14 cellular contexts compared by ENCODE assay signal in genomic region chr2:20151116-20151571, GRCh38.
DNase-seq lines count a peak whose midpoint lies in the region; ATAC-seq and TF ChIP-seq lines count a peak whose summit lies in the region.
"Had no signal": no experiment of that assay in that cellular context is flagged by ENCODE, and none has a peak within 500 bp of the region (broad histone marks: within the 10 kb centered on the region; RNA-seq: fewer than 3 reads in every experiment).

No MANE protein-coding gene starts in this region.

- peaks cover 3% of the 10 kb centered on the region for H3K27me3 Mint-ChIP-seq in nephron progenitor cell (ENCODE audit: low read depth, poor library complexity)
- H3K27me3 Mint-ChIP-seq in activated T-helper 17 cell treated with anti-CD3 and anti-CD28 coated beads, Interleukin-2, amount 50 U/mL, for 72 hours = peaks cover 44% of the 10 kb centered on the region

- H3K36me3 ChIP-seq in spleen = no peaks in the 10 kb centered on the region
- H3K36me3 ChIP-seq: tibial nerve, WERI-Rb-1 had no signal

- ATAC-seq in GM18907 (IDR thresholded peaks at IDR 0.05; ENCODE audit: unreplicated experiment) (peak; percentile 66), HG02571 (IDR thresholded peaks at IDR 0.05; ENCODE audit: unreplicated experiment) (peak; percentile 72), HG03565 (IDR thresholded peaks at IDR 0.05; ENCODE audit: unreplicated experiment) (peak; percentile 60), HG03571 (IDR thresholded peaks at IDR 0.05; ENCODE audit: unreplicated experiment) (no peak)
- ATAC-seq in activated T-helper 17 cell treated with anti-CD3 and anti-CD28 coated beads, Interleukin-2, amount 50 U/mL, for 72 hours (replicated peaks) = no peak
- ATAC-seq: body of pancreas, sciatic nerve had no signal

- H3K4me1 ChIP-seq in spleen = no peaks in the 10 kb centered on the region

- peak overlapping the region; percentile 51 for H3K4me3 Mint-ChIP-seq in nephron progenitor cell
- H3K4me3 Mint-ChIP-seq in activated T-helper 17 cell treated with anti-CD3 and anti-CD28 coated beads, Interleukin-2, amount 50 U/mL, for 72 hours = no peak overlapping the region
- H3K4me3 Mint-ChIP-seq: activated T-cell treated with anti-CD3 and anti-CD28 coated beads, Interleukin-2, amount 50 U/mL, for 24 hours had no signal

- no peaks in the 10 kb centered on the region for H3K9me3 ChIP-seq in spleen
- H3K9me3 ChIP-seq: body of pancreas, tibial nerve had no signal

- DNase-seq in nephron progenitor cell = peak; percentile 37
- no peak for DNase-seq in head of caudate nucleus
- no peak for DNase-seq in spleen
- DNase-seq: activated T-cell treated with anti-CD3 and anti-CD28 coated beads, Interleukin-2, amount 50 U/mL, for 24 hours; HCEC 1CT; WERI-Rb-1 had no signal

- peak overlapping the region in 2 of 8 donors; percentile 12 to 63 for H3K27ac ChIP-seq in spleen
- H3K27ac ChIP-seq: body of pancreas, tibial nerve, WERI-Rb-1 had no signal

- peaks cover 0 to 14% (median 0%) of the 10 kb centered on the region in 7 donors for H3K27me3 ChIP-seq in spleen (replicated peaks in 1 of 7)
- H3K27me3 ChIP-seq: body of pancreas, tibial nerve had no signal

- H3K4me1 Mint-ChIP-seq in nephron progenitor cell = peaks cover 67% of the 10 kb centered on the region
- no peaks in the 10 kb centered on the region for H3K4me1 Mint-ChIP-seq in activated T-helper 17 cell treated with anti-CD3 and anti-CD28 coated beads, Interleukin-2, amount 50 U/mL, for 72 hours

- no peaks in the 10 kb centered on the region for H3K9me3 Mint-ChIP-seq in nephron progenitor cell
- no peaks in the 10 kb centered on the region for H3K9me3 Mint-ChIP-seq in activated T-helper 17 cell treated with anti-CD3 and anti-CD28 coated beads, Interleukin-2, amount 50 U/mL, for 72 hours
- H3K9me3 Mint-ChIP-seq: activated T-cell treated with anti-CD3 and anti-CD28 coated beads, Interleukin-2, amount 50 U/mL, for 24 hours had no signal

- intact Hi-C loops in head of caudate nucleus (cut with DNase I) (no loop called here), spleen (cut with DNase I; ENCODE audit: low total_unique reads) (no loop called here)

- no peak overlapping the region for H3K4me3 ChIP-seq in spleen
- H3K4me3 ChIP-seq: body of pancreas, tibial nerve had no signal

- H3K36me3 Mint-ChIP-seq in nephron progenitor cell (ENCODE audit: low read depth) = no peaks in the 10 kb centered on the region
- no peaks in the 10 kb centered on the region for H3K36me3 Mint-ChIP-seq in activated T-helper 17 cell treated with anti-CD3 and anti-CD28 coated beads, Interleukin-2, amount 50 U/mL, for 72 hours (ENCODE audit: low read depth)

- no peak for TF ChIP-seq CTCF in nephron progenitor cell (IDR thresholded peaks at IDR 0.05)
- no peak for TF ChIP-seq CTCF in spleen (IDR thresholded peaks at IDR 0.05 in 8 of 11, conservative IDR thresholded peaks at IDR 0.05 in 3 of 11)

- TF ChIP-seq POLR2A in spleen (IDR thresholded peaks at IDR 0.05) = no peak

- 75 to 93% (median 83%) methylated on average over 5 of the region's 5 CpGs for WGBS in spleen, 5 donors

- peak overlapping the region; percentile 69 for H3K27ac Mint-ChIP-seq in nephron progenitor cell
- H3K27ac Mint-ChIP-seq in activated T-helper 17 cell treated with anti-CD3 and anti-CD28 coated beads, Interleukin-2, amount 50 U/mL, for 72 hours = no peak overlapping the region
- H3K27ac Mint-ChIP-seq: activated T-cell treated with anti-CD3 and anti-CD28 coated beads, Interleukin-2, amount 50 U/mL, for 24 hours had no signal

Comparison
In these comparisons a context has a peak if more than half of its experiments do, and no peak if none do; other contexts are left out.
1. ATAC-seq: peak in GM18907 (single experiment), HG02571 (single experiment) and HG03565 (single experiment); none in HG03571 (single experiment) and activated T-helper 17 cell treated with anti-CD3 and anti-CD28 coated beads, Interleukin-2, amount 50 U/mL, for 72 hours (single experiment).